ENCODE assay signal across 27 cellular contexts in the genomic region with DNA sequence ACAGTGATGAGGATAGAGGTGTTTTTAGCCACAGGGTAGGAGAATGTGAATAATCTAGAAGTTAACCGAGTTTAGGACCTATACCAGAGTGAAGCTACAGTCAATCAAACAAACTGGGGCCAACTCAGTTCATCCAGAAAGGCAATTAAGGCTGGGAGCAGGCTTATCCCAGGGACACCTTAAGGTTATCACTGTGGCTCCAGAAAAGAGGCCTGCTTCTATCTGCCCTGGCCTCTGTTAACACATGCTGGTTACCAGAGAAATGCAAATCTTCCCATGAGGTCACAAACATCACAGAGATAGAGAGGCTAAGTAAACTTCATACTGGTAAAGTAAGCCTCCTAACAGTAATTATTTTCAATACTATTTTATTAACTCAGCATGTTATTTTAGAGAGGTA.
A peak's percentile ranks its signal among the peaks of the same experiment; 100 is the strongest.
DNase-seq lines count a peak whose midpoint lies in the region; ATAC-seq and TF ChIP-seq lines count a peak whose summit lies in the region.
"Had no signal": no experiment of that assay in that cellular context is flagged by ENCODE, and none has a peak within 500 bp of the region (broad histone marks: within the 10 kb centered on the region; RNA-seq: fewer than 3 reads in every experiment).

No MANE protein-coding gene starts in this region.

- peaks cover 32% of the 10 kb centered on the region for H3K36me3 Mint-ChIP-seq in stimulated activated memory B cell treated with anti-CD40 and anti-IgM and Interleukin-4, amounts not matched to agents 10 μg/mL and 1 μg/mL and 100 μg/mL, for 72 hours
- H3K36me3 Mint-ChIP-seq: CD4-positive, CD25-positive, alpha-beta regulatory T cell had no signal

- H3K4me1 ChIP-seq in cardiac muscle cell (ENCODE audit: low read depth) (peaks cover 12% of the 10 kb centered on the region), body of pancreas (peaks cover 62% of the 10 kb centered on the region), right lobe of liver (peaks cover 0 to 62% (median 15%) of the 10 kb centered on the region in 4 donors)
- H3K4me1 ChIP-seq: prostate gland had no signal

- H3K27me3 Mint-ChIP-seq in stimulated activated memory B cell treated with anti-CD40 and anti-IgM and Interleukin-4, amounts not matched to agents 10 μg/mL and 1 μg/mL and 100 μg/mL, for 72 hours = no peaks in the 10 kb centered on the region
- H3K27me3 Mint-ChIP-seq: activated CD4-positive, alpha-beta memory T cell treated with anti-CD3 and anti-CD28 coated beads, Interleukin-2, amount 10 ng/mL, durations not matched to agents 7 days and 5 days; activated naive CD8-positive, alpha-beta T cell treated with anti-CD3 and anti-CD28 coated beads, Interleukin-2, amount 50 U/mL, for 24 hours; central memory CD8-positive, alpha-beta T cell; dendritic cell treated with granulocyte-macrophage colony-stimulating factor and Interleukin-4, amounts not matched to agents 40 ng/mL and 50 ng/mL, for 4 days had no signal

- ATAC-seq in body of pancreas (no peak), right lobe of liver (peak in 3 of 4 donors; percentile 47 to 57 (median 49))
- ATAC-seq in stimulated activated memory B cell treated with anti-CD40 and anti-IgM and Interleukin-4, amounts not matched to agents 10 μg/mL and 1 μg/mL and 100 μg/mL, for 72 hours = no peak
- ATAC-seq: activated naive CD8-positive, alpha-beta T cell treated with anti-CD3 and anti-CD28 coated beads, Interleukin-2, amount 50 U/mL, for 24 hours; SK-N-SH treated with all-trans-retinoic acid at 6 μM for 48 hours; stimulated activated naive CD8-positive, alpha-beta T cell treated with anti-CD3 and anti-CD28 coated beads, Interleukin-15, Interleukin-2, amounts not matched to agents 100 U/mL and 50 U/mL, for 24 hours had no signal

- 29 to 40% methylated on average over 1 of the region's 1 CpG for WGBS in body of pancreas, 2 donors
- WGBS in right lobe of liver (ENCODE audit: insufficient coverage, low coverage, low lambda C conversion rate, missing lambda C conversion rate) = no CpG with 5 or more reads among the region's 1 CpG

- TF ChIP-seq CTCF in cardiac muscle cell (IDR thresholded peaks at IDR 0.05; ENCODE audit: low read depth, low read length) (no peak), body of pancreas (IDR thresholded peaks at IDR 0.05) (no peak), right lobe of liver (IDR thresholded peaks at IDR 0.05) (no peak), coronary artery (IDR thresholded peaks at IDR 0.05) (no peak)

- no peaks in the 10 kb centered on the region for H3K9me3 Mint-ChIP-seq in stimulated activated memory B cell treated with anti-CD40 and anti-IgM and Interleukin-4, amounts not matched to agents 10 μg/mL and 1 μg/mL and 100 μg/mL, for 72 hours
- H3K9me3 Mint-ChIP-seq: activated CD4-positive, alpha-beta memory T cell treated with anti-CD3 and anti-CD28 coated beads, Interleukin-2, amount 10 ng/mL, durations not matched to agents 7 days and 5 days; activated naive CD8-positive, alpha-beta T cell treated with anti-CD3 and anti-CD28 coated beads, Interleukin-2, amount 50 U/mL, for 24 hours; CD4-positive, CD25-positive, alpha-beta regulatory T cell; central memory CD8-positive, alpha-beta T cell; dendritic cell treated with granulocyte-macrophage colony-stimulating factor and Interleukin-4, amounts not matched to agents 40 ng/mL and 50 ng/mL, for 4 days; T-helper 1 cell treated with Interleukin-12 subunit alpha and Interleukin-12 subunit beta and Interleukin-4 antibody, amounts not matched to agents 30 μg/mL and 1 μg/mL, for 36 hours had no signal

- H3K4me1 Mint-ChIP-seq in stimulated activated memory B cell treated with anti-CD40 and anti-IgM and Interleukin-4, amounts not matched to agents 10 μg/mL and 1 μg/mL and 100 μg/mL, for 72 hours = peaks cover 1% of the 10 kb centered on the region
- H3K4me1 Mint-ChIP-seq: activated CD4-positive, alpha-beta memory T cell treated with anti-CD3 and anti-CD28 coated beads, Interleukin-2, amount 10 ng/mL, durations not matched to agents 7 days and 5 days; activated naive CD8-positive, alpha-beta T cell treated with anti-CD3 and anti-CD28 coated beads, Interleukin-2, amount 50 U/mL, for 24 hours; CD4-positive, CD25-positive, alpha-beta regulatory T cell; central memory CD8-positive, alpha-beta T cell had no signal

- H3K36me3 ChIP-seq in cardiac muscle cell (no peaks in the 10 kb centered on the region), body of pancreas (replicated peaks in 1 of 2; ENCODE audit: insufficient read depth in 1 of 2, low read depth in 2 of 2) (peaks cover 0 to 1% of the 10 kb centered on the region in 2 donors), right lobe of liver (peaks cover 0 to 8% (median 0%) of the 10 kb centered on the region in 4 donors)
- H3K36me3 ChIP-seq: prostate gland had no signal

- H3K27ac Mint-ChIP-seq in stimulated activated memory B cell treated with anti-CD40 and anti-IgM and Interleukin-4, amounts not matched to agents 10 μg/mL and 1 μg/mL and 100 μg/mL, for 72 hours = peak overlapping the region; percentile 9
- H3K27ac Mint-ChIP-seq: activated CD4-positive, alpha-beta memory T cell treated with anti-CD3 and anti-CD28 coated beads, Interleukin-2, amount 10 ng/mL, durations not matched to agents 7 days and 5 days; activated naive CD8-positive, alpha-beta T cell treated with anti-CD3 and anti-CD28 coated beads, Interleukin-2, amount 50 U/mL, for 24 hours; CD4-positive, CD25-positive, alpha-beta regulatory T cell; dendritic cell treated with granulocyte-macrophage colony-stimulating factor and Interleukin-4, amounts not matched to agents 40 ng/mL and 50 ng/mL, for 4 days; T-helper 1 cell treated with Interleukin-12 subunit alpha and Interleukin-12 subunit beta and Interleukin-4 antibody, amounts not matched to agents 30 μg/mL and 1 μg/mL, for 36 hours had no signal

- H3K4me3 Mint-ChIP-seq in stimulated activated memory B cell treated with anti-CD40 and anti-IgM and Interleukin-4, amounts not matched to agents 10 μg/mL and 1 μg/mL and 100 μg/mL, for 72 hours = no peak overlapping the region
- H3K4me3 Mint-ChIP-seq: activated CD4-positive, alpha-beta memory T cell treated with anti-CD3 and anti-CD28 coated beads, Interleukin-2, amount 10 ng/mL, durations not matched to agents 7 days and 5 days; activated naive CD8-positive, alpha-beta T cell treated with anti-CD3 and anti-CD28 coated beads, Interleukin-2, amount 50 U/mL, for 24 hours; CD4-positive, CD25-positive, alpha-beta regulatory T cell; central memory CD8-positive, alpha-beta T cell; dendritic cell treated with granulocyte-macrophage colony-stimulating factor and Interleukin-4, amounts not matched to agents 40 ng/mL and 50 ng/mL, for 4 days; T-helper 1 cell treated with Interleukin-12 subunit alpha and Interleukin-12 subunit beta and Interleukin-4 antibody, amounts not matched to agents 30 μg/mL and 1 μg/mL, for 36 hours had no signal

- no peak overlapping the region for H3K4me3 ChIP-seq in cardiac muscle cell
- H3K4me3 ChIP-seq in body of pancreas = no peak overlapping the region
- no peak overlapping the region for H3K4me3 ChIP-seq in right lobe of liver
- H3K4me3 ChIP-seq in coronary artery = no peak overlapping the region
- H3K4me3 ChIP-seq: esophagus squamous epithelium, prostate gland had no signal

- no peaks in the 10 kb centered on the region for H3K9me3 ChIP-seq in cardiac muscle cell (ENCODE audit: low read depth)
- H3K9me3 ChIP-seq in body of pancreas = no peaks in the 10 kb centered on the region
- H3K9me3 ChIP-seq in right lobe of liver = no peaks in the 10 kb centered on the region
- H3K9me3 ChIP-seq: esophagus squamous epithelium, prostate gland had no signal

- TF ChIP-seq POLR2A in body of pancreas (IDR thresholded peaks at IDR 0.05) (no peak), right lobe of liver (IDR thresholded peaks at IDR 0.05) (no peak)

- H3K27ac ChIP-seq in cardiac muscle cell (peak overlapping the region; percentile 65), body of pancreas (peak overlapping the region in 3 of 4 donors; percentile 42 to 80 (median 46)), right lobe of liver (peak overlapping the region in 2 of 3 donors; percentile 52 to 95), coronary artery (no peak overlapping the region)
- H3K27ac ChIP-seq: esophagus squamous epithelium, prostate gland had no signal

- no peaks in the 10 kb centered on the region for H3K27me3 ChIP-seq in cardiac muscle cell
- no peaks in the 10 kb centered on the region for H3K27me3 ChIP-seq in body of pancreas
- no peaks in the 10 kb centered on the region for H3K27me3 ChIP-seq in right lobe of liver
- H3K27me3 ChIP-seq: esophagus squamous epithelium had no signal

- peak in 1 of 2 donors; percentile 47 for DNase-seq in cardiac muscle cell (ENCODE audit: low read depth in 1 of 2, low spot score in 1 of 2)
- DNase-seq in cardiac septum (ENCODE audit: low spot score) = no peak
- DNase-seq in body of pancreas = peak in 1 of 4 donors; percentile 18
- no peak for DNase-seq in right lobe of liver
- DNase-seq in NCI-H69 (lab: John Stamatoyannopoulos, UW) = no peak
- no peak for DNase-seq in stimulated activated CD4-positive, alpha-beta T cell treated with anti-CD3 and anti-CD28 coated beads, Interleukin-4, amount 100 ng/mL, for 4 hours
- no peak for DNase-seq in coronary artery (ENCODE audit: low spot score)
- DNase-seq: activated CD4-positive, alpha-beta memory T cell treated with anti-CD3 and anti-CD28 coated beads, Interleukin-2, amount 10 ng/mL, durations not matched to agents 7 days and 5 days; activated CD8-positive, alpha-beta memory T cell treated with anti-CD3 and anti-CD28 coated beads, Interleukin-2, amount 50 U/mL, for 4 hours; activated naive CD4-positive, alpha-beta T cell; activated naive CD8-positive, alpha-beta T cell treated with anti-CD3 and anti-CD28 coated beads, Interleukin-2, amount 50 U/mL, for 24 hours; CD4-positive, CD25-positive, alpha-beta regulatory T cell; DMS 273 treated with DMSO at 0.1 percent for 48 hours; esophagus squamous epithelium; foreskin melanocyte; KBM-7; NCI-H1092 treated with DMSO at 0.1 percent for 48 hours; NCI-H1694 treated with DMSO at 0.1 percent for 48 hours; NCI-H510A; NK-92 treated with Interleukin-12 subunit alpha and Interleukin-12 subunit beta, amount 100 ng/mL, for 24 hours; stimulated activated naive CD8-positive, alpha-beta T cell treated with anti-CD3 and anti-CD28 coated beads, Interleukin-15, Interleukin-2, amounts not matched to agents 100 U/mL and 50 U/mL, for 24 hours had no signal

- intact Hi-C loops in cardiac septum (cut with DNase I) = no loop called here
- intact Hi-C loops in body of pancreas (cut with DNase I) = no loop called here
- intact Hi-C loops in right lobe of liver (cut with DNase I) = no loop called here

Comparison
In these comparisons a context has a peak if more than half of its experiments do, and no peak if none do; other contexts are left out.
1. H3K27ac ChIP-seq: peak in cardiac muscle cell (single experiment), body of pancreas (3 of 4) and right lobe of liver (2 of 3); none in coronary artery (0 of 2).
2. ATAC-seq: peak in right lobe of liver (3 of 4); none in body of pancreas (single experiment) and stimulated activated memory B cell treated with anti-CD40 and anti-IgM and Interleukin-4, amounts not matched to agents 10 μg/mL and 1 μg/mL and 100 μg/mL, for 72 hours (single experiment).